Comparison of ENCODE assay signal across 8 cellular contexts in genomic region chr19:35868172-35868822, GRCh38. TPM values are rescaled to one million over a fixed set of nuclear protein-coding genes. Genes with fewer than 3 reads are reported as not detected.
DNase-seq lines count a peak whose midpoint lies in the region; ATAC-seq and TF ChIP-seq lines count a peak whose summit lies in the region.

Gene APLP1, plus strand, starts transcription at chr19:35868574. Its CDS starts 63 bp downstream, at chr19:35868637.

- no peak for TF ChIP-seq CTCF in epithelial cell of esophagus (IDR thresholded peaks at IDR 0.05; ENCODE audit: insufficient read depth, low read depth, low read length, missing control alignments)

- peak; percentile 33 for DNase-seq in ACHN
- DNase-seq in NCI-H526 (lab: John Stamatoyannopoulos, UW): peak; percentile 57 to 92
- DNase-seq in activated T-cell treated with anti-CD3 and anti-CD28 coated beads for 24 hours (ENCODE audit: low read depth): peak; percentile 66
- peak; percentile 36 for DNase-seq in epithelial cell of esophagus (ENCODE audit: low read depth)
- DNase-seq in mucosa of gallbladder (ENCODE audit: low spot score): peak; percentile 75
- DNase-seq in stimulated activated naive CD4-positive, alpha-beta T cell (lab: John Stamatoyannopoulos, UW): peak in 5 of 6 experiments; percentile 12 to 46 (median 32)

- no peak within 1 kb of the TSS for H3K4me3 ChIP-seq in epithelial cell of esophagus (ENCODE audit: low read length)

- ATAC-seq in GM21381 (IDR thresholded peaks at IDR 0.05; ENCODE audit: unreplicated experiment): peak; percentile 63
- no peak for ATAC-seq in GM21423 (IDR thresholded peaks at IDR 0.05; ENCODE audit: unreplicated experiment)

- in situ Hi-C loops in ACHN (cut with HindIII; ENCODE audit: low pct_ligation_motif_present, low pct_unique_long_range_greater_than_20kb, low sequenced_read_pairs): no loop called here

RNA-seq across cellular contexts. Expression of gene APLP1, which starts in this region (rescaled TPM):
- total RNA-seq in mucosa of gallbladder: 85.6 TPM
